ENCODE assay signal across 8 cellular contexts in genomic region chr21:29300547-29301138, GRCh38. TPM values are rescaled to one million over a fixed set of nuclear protein-coding genes. Genes with fewer than 3 reads are reported as not detected.
DNase-seq lines count a peak whose midpoint lies in the region; ATAC-seq and TF ChIP-seq lines count a peak whose summit lies in the region.

No MANE protein-coding gene starts in this region.

- no peaks in the 10 kb centered on the region for H3K27me3 ChIP-seq in KMS-11 (ENCODE audit: insufficient read depth, low read depth)
- no peaks in the 10 kb centered on the region for H3K27me3 ChIP-seq in colonic mucosa

- TF ChIP-seq CTCF in KMS-11 (conservative IDR thresholded peaks at IDR 0.05; ENCODE audit: low read depth, low read length) (no peak), colonic mucosa (IDR thresholded peaks at IDR 0.05) (no peak), neural crest cell (conservative IDR thresholded peaks at IDR 0.05) (no peak)

- no peak overlapping the region for H2AFZ ChIP-seq in KMS-11 (ENCODE audit: low read depth)

- H3K36me3 ChIP-seq in KMS-11 (ENCODE audit: insufficient read depth) (no peaks in the 10 kb centered on the region), colonic mucosa (no peaks in the 10 kb centered on the region)

- peak overlapping the region; percentile 79 for H3K4me2 ChIP-seq in KMS-11

- no peak overlapping the region for H3K4me3 ChIP-seq in KMS-11 (IDR thresholded peaks at IDR 0.05; ENCODE audit: insufficient read depth, low read depth, low read length)
- peak overlapping the region; percentile 63 for H3K4me3 ChIP-seq in colonic mucosa

- peak overlapping the region; percentile 92 for H3K4me3 Mint-ChIP-seq in neural crest cell

- H3K9ac ChIP-seq in KMS-11 (peak overlapping the region; percentile 86; the same call in 1 of the 2 replicates), colonic mucosa (ENCODE audit: low read depth in 2 of 2, low read length in 2 of 2) (no peak overlapping the region)

- H3K9me3 Mint-ChIP-seq in neural crest cell = no peaks in the 10 kb centered on the region

- H3K27ac Mint-ChIP-seq in neural crest cell (ENCODE audit: unreplicated experiment) = no peak overlapping the region

- H4K20me1 ChIP-seq in KMS-11 (ENCODE audit: insufficient read depth) = peaks cover 36% of the 10 kb centered on the region

- H3K27ac ChIP-seq in KMS-11 = peak overlapping the region; percentile 84
- H3K27ac ChIP-seq in colonic mucosa = peak overlapping the region; percentile 90

- DNase-seq in colonic mucosa (no peak), neural crest cell (ENCODE audit: low read depth, low spot score) (no peak), NCI-H146 treated with DMSO at 0.1 percent for 48 hours (lab: John Stamatoyannopoulos, UW; ENCODE audit: unreplicated experiment) (no peak), left lobe of liver (ENCODE audit: low spot score) (no peak)
- DNase-seq in activated effector memory CD4-positive, alpha-beta T cell treated with anti-CD3 and anti-CD28 coated beads, Interleukin-2, amount 50 U/mL, for 16 hours = no peak

- intact Hi-C loops in colonic mucosa (cut with DNase I) = loop anchor here (5.0 kb wide), 1 partner anchor 128 kb away; no protein-coding TSS in a partner anchor

- H3K4me1 ChIP-seq in KMS-11 (ENCODE audit: low read depth, poor library complexity, severe bottlenecking) (peaks cover 79% of the 10 kb centered on the region), colonic mucosa (peaks cover 12% of the 10 kb centered on the region)

- peaks cover 65% of the 10 kb centered on the region for H3K79me2 ChIP-seq in KMS-11 (ENCODE audit: insufficient read depth, low read depth)

- H3K36me3 Mint-ChIP-seq in neural crest cell (ENCODE audit: low read depth) = peaks cover 11% of the 10 kb centered on the region

- peaks cover 58% of the 10 kb centered on the region for H3K4me1 Mint-ChIP-seq in neural crest cell

- H3K27me3 Mint-ChIP-seq in neural crest cell (ENCODE audit: low read depth) = no peaks in the 10 kb centered on the region

- ATAC-seq in GM18499 (IDR thresholded peaks at IDR 0.05; ENCODE audit: insufficient read depth, unreplicated experiment) = peak; percentile 73
- ATAC-seq in GM21717 (IDR thresholded peaks at IDR 0.05; ENCODE audit: unreplicated experiment) = peak; percentile 69
- no peak for ATAC-seq in left lobe of liver

- H3K9me3 ChIP-seq in colonic mucosa = no peaks in the 10 kb centered on the region

RNA-seq across cellular contexts. Expression of gene BACH1, which starts 1.9 kb away (rescaled TPM):
- total RNA-seq in colonic mucosa (10 to 100 TPM; 33.2 to 66.9 TPM), neural crest cell (66.4 and 69.2 TPM in 2 replicates), left lobe of liver (27.0 TPM)
